ENCODE assay signal across 18 cellular contexts in genomic region chr3:16809482-16809881, GRCh38.
"Had no signal": no experiment of that assay in that cellular context is flagged by ENCODE, and none has a peak within 500 bp of the region (broad histone marks: within the 10 kb centered on the region; RNA-seq: fewer than 3 reads in every experiment).

No MANE protein-coding gene starts in this region.

- H3K9me3 ChIP-seq: SJSA1 had no signal

- DNase-seq: Kasumi-1, MM.1S, NCI-H1436, NCI-H187, NCI-H2029, NCI-H2081 treated with DMSO at 0.1 percent for 48 hours, NCI-H2171, NCI-H226, NCI-H510A, NCI-H524 treated with DMSO at 0.1 percent for 48 hours, NCI-H774, Right ventricle myocardium superior, SIG-M5 had no signal

- H3K27ac ChIP-seq: HL-60, KMS-11, SJSA1, SK-N-MC had no signal

- H3K27me3 ChIP-seq: SJSA1 had no signal

- H3K36me3 ChIP-seq: SJSA1 had no signal

- H3K4me3 ChIP-seq: K562, SJSA1, SK-N-MC had no signal

- H3K4me1 ChIP-seq: SJSA1 had no signal
